Comparison of ENCODE assay signal across 8 cellular contexts in the genomic region with DNA sequence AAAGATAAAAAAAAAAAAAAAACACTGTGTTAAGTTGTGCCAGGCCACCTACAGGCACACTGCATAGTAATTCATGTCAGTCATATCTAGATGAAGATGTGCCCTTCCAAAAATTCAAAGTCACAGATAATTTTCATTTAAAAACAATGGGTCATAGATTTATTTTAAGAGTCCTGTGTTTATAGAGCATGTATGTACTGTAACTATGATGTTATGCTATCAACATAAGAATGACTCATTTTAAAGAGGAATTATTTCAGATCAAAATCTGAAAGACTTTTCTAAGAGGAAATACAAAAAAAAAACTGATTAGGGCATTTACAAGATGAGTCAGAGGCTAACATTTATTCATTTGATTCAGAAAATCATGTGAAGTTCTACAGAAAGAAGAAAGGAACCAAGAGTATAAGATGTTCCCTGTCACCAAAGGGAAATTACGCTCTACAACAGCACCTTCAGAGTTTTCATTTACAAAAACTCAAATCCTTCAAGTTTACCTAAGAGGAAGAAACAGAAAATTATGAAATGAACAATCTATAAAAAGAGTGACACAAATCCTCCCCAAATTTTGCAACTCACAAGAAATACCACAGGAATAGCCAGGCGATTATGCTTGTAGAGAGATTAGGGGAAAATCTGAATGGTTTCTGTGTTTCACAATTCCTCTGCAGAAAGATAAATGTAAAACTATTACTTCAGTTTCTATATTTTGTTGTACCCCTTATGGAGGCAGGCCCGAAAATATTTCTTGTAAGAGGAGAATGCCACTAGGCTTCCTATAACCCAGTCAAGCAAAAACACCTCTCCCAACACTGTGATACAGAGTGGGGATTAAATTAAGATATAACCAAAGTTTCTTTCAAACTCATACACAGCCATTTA. TPM values are rescaled to one million over a fixed set of nuclear protein-coding genes. Genes with fewer than 3 reads are reported as not detected.
DNase-seq lines count a peak whose midpoint lies in the region; ATAC-seq and TF ChIP-seq lines count a peak whose summit lies in the region.

No MANE protein-coding gene starts in this region.

- H3K27me3 ChIP-seq in transverse colon (no peaks in the 10 kb centered on the region), MM.1S (replicated peaks; ENCODE audit: insufficient read depth, low read length) (no peaks in the 10 kb centered on the region)

- H3K9me3 ChIP-seq in transverse colon (no peaks in the 10 kb centered on the region), MM.1S (replicated peaks; ENCODE audit: insufficient read depth, low read length) (no peaks in the 10 kb centered on the region)

- H3K4me3 ChIP-seq in transverse colon (no peak overlapping the region), MM.1S (ENCODE audit: low read length) (no peak overlapping the region)

- DNase-seq in COLO829 (ENCODE audit: low spot score) (peak; percentile 77), hepatic stellate cell (ENCODE audit: low spot score) (peak; percentile 57), transverse colon (no peak), NCI-H748 (lab: John Stamatoyannopoulos, UW; ENCODE audit: unreplicated experiment) (no peak), MM.1S (no peak)
- DNase-seq in activated naive CD4-positive, alpha-beta T cell treated with anti-CD3 and anti-CD28 coated beads, Interleukin-2, amount 50 U/mL, for 72 hours (ENCODE audit: low spot score in 2 of 2): no peak
- no peak for DNase-seq in stimulated activated CD4-positive, alpha-beta T cell treated with anti-CD3 and anti-CD28 coated beads, Interleukin-12 subunit alpha, Interleukin-12 subunit beta, amount 100 ng/mL, for 4 hours

- in situ Hi-C loops in transverse colon (cut with MboI; ENCODE audit: low pct_ligation_motif_present in 1 of 4, low pct_unique_long_range_greater_than_20kb in 1 of 4, low sequenced_read_pairs in 3 of 4): no loop called here

- H3K4me1 ChIP-seq in transverse colon (peaks cover 6 to 49% (median 21%) of the 10 kb centered on the region in 4 donors), MM.1S (ENCODE audit: low read length) (peaks cover 15% of the 10 kb centered on the region)

- no peaks in the 10 kb centered on the region for H3K36me3 ChIP-seq in transverse colon
- H3K36me3 ChIP-seq in MM.1S (replicated peaks; ENCODE audit: insufficient read depth, low read length): no peaks in the 10 kb centered on the region

- intact Hi-C loops in transverse colon (cut with DNase I; ENCODE audit: low total_unique reads): no loop called here

- H3K9ac ChIP-seq in MM.1S (ENCODE audit: low read length): no peak overlapping the region

- H2AFZ ChIP-seq in MM.1S (ENCODE audit: low read length): no peak overlapping the region

- ATAC-seq in HG03354 (IDR thresholded peaks at IDR 0.05; ENCODE audit: poor library complexity, severe bottlenecking, unreplicated experiment): peak; percentile 45
- ATAC-seq in activated naive CD4-positive, alpha-beta T cell treated with anti-CD3 and anti-CD28 coated beads, Interleukin-2, amount 50 U/mL, for 72 hours: peak; percentile 71 to 78

- no peak for TF ChIP-seq EP300 in transverse colon (IDR thresholded peaks at IDR 0.05; ENCODE audit: low read depth)

- H3K27ac Mint-ChIP-seq in activated naive CD4-positive, alpha-beta T cell treated with anti-CD3 and anti-CD28 coated beads, Interleukin-2, amount 50 U/mL, for 72 hours: peak overlapping the region; percentile 85 to 96

- no peaks in the 10 kb centered on the region for H3K9me2 ChIP-seq in MM.1S (replicated peaks; ENCODE audit: insufficient read depth, low read length)

- H3K4me2 ChIP-seq in MM.1S (ENCODE audit: low read depth, low read length): no peak overlapping the region

- TF ChIP-seq CTCF in transverse colon (IDR thresholded peaks at IDR 0.05) (no peak), MM.1S (IDR thresholded peaks at IDR 0.05; ENCODE audit: low read length) (no peak)

- TF ChIP-seq POLR2A in transverse colon (IDR thresholded peaks at IDR 0.05): no peak

- peaks cover 0 to 11% of the 10 kb centered on the region in 2 donors for H3K36me3 Mint-ChIP-seq in activated naive CD4-positive, alpha-beta T cell treated with anti-CD3 and anti-CD28 coated beads, Interleukin-2, amount 50 U/mL, for 72 hours

- no peaks in the 10 kb centered on the region for H3K9me3 Mint-ChIP-seq in activated naive CD4-positive, alpha-beta T cell treated with anti-CD3 and anti-CD28 coated beads, Interleukin-2, amount 50 U/mL, for 72 hours

- peaks cover 81% of the 10 kb centered on the region for H3K79me2 ChIP-seq in MM.1S (ENCODE audit: low read length)

- H3K27ac ChIP-seq in transverse colon (peak overlapping the region; percentile 49 to 62 (median 54)), MM.1S (ENCODE audit: low read length) (no peak overlapping the region)

- H3F3A ChIP-seq in MM.1S (ENCODE audit: insufficient read depth, low read length): no peaks in the 10 kb centered on the region

- no peaks in the 10 kb centered on the region for H4K20me1 ChIP-seq in MM.1S (ENCODE audit: insufficient read depth, low read length)

- 40 to 64% methylated on average over 3 of the region's 3 CpGs for WGBS in transverse colon (ENCODE audit: low coverage in 1 of 2), 2 donors

RNA-seq across cellular contexts. Expression of gene TP53BP2, which starts 13.8 kb away (rescaled TPM):
- 10 to 100 TPM; 21.9 to 57.1 TPM for total RNA-seq in activated naive CD4-positive, alpha-beta T cell treated with anti-CD3 and anti-CD28 coated beads, Interleukin-2, amount 50 U/mL, for 72 hours
- total RNA-seq in transverse colon: 10 to 100 TPM; 11.9 to 82.7 (median 31.2) TPM

Comparison
In these comparisons a context has a peak if more than half of its experiments do, and no peak if none do; other contexts are left out.
1. DNase-seq: peak in COLO829 (single experiment) and hepatic stellate cell (single experiment); none in activated naive CD4-positive, alpha-beta T cell treated with anti-CD3 and anti-CD28 coated beads, Interleukin-2, amount 50 U/mL, for 72 hours (0 of 2), transverse colon (single experiment), NCI-H748 (single experiment), stimulated activated CD4-positive, alpha-beta T cell treated with anti-CD3 and anti-CD28 coated beads, Interleukin-12 subunit alpha, Interleukin-12 subunit beta, amount 100 ng/mL, for 4 hours (single experiment) and MM.1S (single experiment).